ENCODE assay signal across 32 cellular contexts in the genomic region with DNA sequence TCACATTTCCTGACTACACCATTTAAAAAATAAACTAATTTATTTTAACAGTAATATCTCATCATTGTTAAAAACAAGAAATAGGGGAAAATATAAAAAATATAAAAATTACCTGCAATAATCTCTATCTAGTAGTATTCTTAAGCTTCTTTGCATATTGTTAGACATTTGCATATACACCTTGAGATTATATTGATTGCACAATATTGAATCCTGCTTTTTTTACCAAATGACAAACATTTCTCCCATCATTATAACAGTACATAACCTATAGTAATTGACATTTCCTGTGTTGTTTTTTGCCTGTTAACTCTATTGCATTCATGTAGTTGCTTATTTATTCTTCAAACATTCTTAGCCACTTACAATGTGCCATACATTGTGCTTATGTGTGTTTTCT. TPM values are rescaled to one million over a fixed set of nuclear protein-coding genes. Genes with fewer than 3 reads are reported as not detected.
"Had no signal": no experiment of that assay in that cellular context is flagged by ENCODE, and none has a peak within 500 bp of the region (broad histone marks: within the 10 kb centered on the region; RNA-seq: fewer than 3 reads in every experiment).

No MANE protein-coding gene starts in this region.

- H3K9me3 ChIP-seq: ascending aorta, body of pancreas, Peyer's patch, SJCRH30, SK-N-SH had no signal

- H3K36me3 ChIP-seq: ascending aorta, Peyer's patch, SJCRH30, WERI-Rb-1 had no signal

- H3K9ac ChIP-seq: SK-N-SH had no signal

- H3K36me3 Mint-ChIP-seq: activated naive CD4-positive, alpha-beta T cell treated with anti-CD3 and anti-CD28 coated beads, Interleukin-2, amount 50 U/mL, for 72 hours had no signal

- H3K27me3 ChIP-seq: ascending aorta, body of pancreas, Peyer's patch, SJCRH30 had no signal

- H3K4me3 Mint-ChIP-seq: activated CD8-positive, alpha-beta T cell treated with anti-CD3 and anti-CD28 coated beads, Interleukin-2, amount 10 ng/mL, durations not matched to agents 7 days and 5 days; activated naive CD8-positive, alpha-beta T cell treated with anti-CD3 and anti-CD28 coated beads, Interleukin-2, amount 50 U/mL, for 24 hours; activated T-cell treated with anti-CD3 and anti-CD28 coated beads, Interleukin-2, amount 50 U/mL, for 24 hours; activated T-helper 1 cell treated with anti-CD3 and anti-CD28 coated beads, Interleukin-12 subunit alpha, Interleukin-12 subunit beta, Interleukin-2, Interleukin-4 antibody, amounts not matched to agents 30 ng/mL and 10 ng/mL and 1 ng/mL, durations not matched to agents 14 hours and 24 hours and 36 hours had no signal

- H3K27ac Mint-ChIP-seq: activated CD8-positive, alpha-beta T cell treated with anti-CD3 and anti-CD28 coated beads, Interleukin-2, amount 10 ng/mL, durations not matched to agents 7 days and 5 days; activated naive CD4-positive, alpha-beta T cell treated with anti-CD3 and anti-CD28 coated beads, Interleukin-2, amount 50 U/mL, for 72 hours; activated naive CD8-positive, alpha-beta T cell treated with anti-CD3 and anti-CD28 coated beads, Interleukin-2, amount 50 U/mL, for 24 hours; activated T-cell treated with anti-CD3 and anti-CD28 coated beads, Interleukin-2, amount 50 U/mL, for 24 hours; activated T-helper 1 cell treated with anti-CD3 and anti-CD28 coated beads, Interleukin-12 subunit alpha, Interleukin-12 subunit beta, Interleukin-2, Interleukin-4 antibody, amounts not matched to agents 30 ng/mL and 10 ng/mL and 1 ng/mL, durations not matched to agents 14 hours and 24 hours and 36 hours had no signal

- H3K9me3 Mint-ChIP-seq: activated naive CD4-positive, alpha-beta T cell treated with anti-CD3 and anti-CD28 coated beads, Interleukin-2, amount 50 U/mL, for 72 hours; activated naive CD8-positive, alpha-beta T cell treated with anti-CD3 and anti-CD28 coated beads, Interleukin-2, amount 50 U/mL, for 24 hours; activated T-cell treated with anti-CD3 and anti-CD28 coated beads, Interleukin-2, amount 50 U/mL, for 24 hours; activated T-helper 1 cell treated with anti-CD3 and anti-CD28 coated beads, Interleukin-12 subunit alpha, Interleukin-12 subunit beta, Interleukin-2, Interleukin-4 antibody, amounts not matched to agents 30 ng/mL and 10 ng/mL and 1 ng/mL, durations not matched to agents 14 hours and 24 hours and 36 hours had no signal

- FAIRE-seq: bronchial epithelial cell had no signal

- H3K4me3 ChIP-seq: ascending aorta, body of pancreas, Peyer's patch, SJCRH30 had no signal

- H3K27me3 Mint-ChIP-seq: activated naive CD8-positive, alpha-beta T cell treated with anti-CD3 and anti-CD28 coated beads, Interleukin-2, amount 50 U/mL, for 24 hours had no signal

- H3K4me1 Mint-ChIP-seq: activated naive CD8-positive, alpha-beta T cell treated with anti-CD3 and anti-CD28 coated beads, Interleukin-2, amount 50 U/mL, for 24 hours had no signal

- H3K4me1 ChIP-seq: ascending aorta, body of pancreas, Peyer's patch had no signal

- H3K4me2 ChIP-seq: SK-N-SH had no signal

- ATAC-seq: activated CD4-positive, CD25-positive, alpha-beta regulatory T cell treated with anti-CD3 and anti-CD28 coated beads, Interleukin-2, amount 50 U/mL, for 24 hours; activated CD8-positive, alpha-beta T cell treated with anti-CD3 and anti-CD28 coated beads, Interleukin-2, amount 10 ng/mL, durations not matched to agents 7 days and 5 days; activated naive CD4-positive, alpha-beta T cell treated with anti-CD3 and anti-CD28 coated beads, Interleukin-2, amount 50 U/mL, for 72 hours; activated naive CD8-positive, alpha-beta T cell treated with anti-CD3 and anti-CD28 coated beads, Interleukin-2, amount 50 U/mL, for 24 hours; body of pancreas had no signal

- H3K27ac ChIP-seq: ascending aorta, body of pancreas, Peyer's patch, RWPE1, SJCRH30, WERI-Rb-1 had no signal

- DNase-seq: activated CD4-positive, alpha-beta T cell treated with anti-CD3 and anti-CD28 coated beads for 4 hours; activated CD8-positive, alpha-beta memory T cell treated with anti-CD3 and anti-CD28 coated beads, Interleukin-2, amount 50 U/mL, for 48 hours; activated CD8-positive, alpha-beta T cell treated with anti-CD3 and anti-CD28 coated beads, Interleukin-2, amount 10 ng/mL, durations not matched to agents 7 days and 5 days; activated effector memory CD4-positive, alpha-beta T cell treated with Interleukin-2 at 50 U/mL for 16 hours; activated naive CD4-positive, alpha-beta T cell; activated naive CD8-positive, alpha-beta T cell treated with anti-CD3 and anti-CD28 coated beads, Interleukin-2, amount 50 U/mL, for 24 hours; activated T-cell treated with anti-CD3 and anti-CD28 coated beads, Interleukin-2, amount 50 U/mL, for 24 hours; amniotic stem cell; body of pancreas; central memory CD4-positive, alpha-beta T cell; NCI-H1048; NCI-H1417; NCI-H2029; NCI-H2107; NCI-H446; NCI-H524; Peyer's patch; Right ventricle myocardium superior; SJCRH30; SK-N-SH; T-helper 1 cell; WERI-Rb-1 had no signal

RNA-seq across cellular contexts. Expression of a gene that starts 11.7 kb away (rescaled TPM):
- total RNA-seq: activated CD8-positive, alpha-beta T cell treated with anti-CD3 and anti-CD28 coated beads, Interleukin-2, amount 10 ng/mL, durations not matched to agents 7 days and 5 days; activated T-helper 1 cell treated with anti-CD3 and anti-CD28 coated beads, Interleukin-12 subunit alpha, Interleukin-12 subunit beta, Interleukin-2, Interleukin-4 antibody, amounts not matched to agents 30 ng/mL and 10 ng/mL and 1 ng/mL, durations not matched to agents 14 hours and 24 hours and 36 hours; ascending aorta; body of pancreas; bronchial epithelial cell; chondrocyte; LHCN-M2; M059J; Peyer's patch; Right ventricle myocardium superior; SJCRH30; T-helper 2 cell treated with Interferon-gamma antibody and Interleukin-4, amounts not matched to agents 100 ng/mL and 5 ng/mL, for 36 hours had no signal
- polyA plus RNA-seq: SK-N-SH had no signal
